In genomic region chr10:102853944-102854694, GRCh38 we compare ENCODE assay signal across 8 cellular contexts. TPM values are rescaled to one million over a fixed set of nuclear protein-coding genes. Genes with fewer than 3 reads are reported as not detected.
DNase-seq lines count a peak whose midpoint lies in the region; TF ChIP-seq lines count a peak whose summit lies in the region.

Gene BORCS7, plus strand, starts transcription at chr10:102854259. Its CDS starts 28 bp downstream, at chr10:102854287.

- TF ChIP-seq CTCF in HFFc6 (IDR thresholded peaks at IDR 0.05): no peak
- TF ChIP-seq CTCF in NB4 (IDR thresholded peaks at IDR 0.05; ENCODE audit: low read depth, low read length): no peak

- peak within 1 kb of the TSS; percentile 99 for H3K27ac Mint-ChIP-seq in HFFc6
- peak within 1 kb of the TSS; percentile 98 for H3K27ac Mint-ChIP-seq in activated naive CD4-positive, alpha-beta T cell treated with anti-CD3 and anti-CD28 coated beads, Interleukin-2, amount 50 U/mL, for 24 hours

- H3K27ac ChIP-seq in SK-N-MC (peak within 1 kb of the TSS; percentile 77; the same call in 1 of the 2 replicates), temporal lobe (ENCODE audit: low read depth, low read length) (peak within 1 kb of the TSS; percentile 73)

- H3K36me3 Mint-ChIP-seq in HFFc6 (ENCODE audit: low read depth): no peaks in the 10 kb centered on the region
- H3K36me3 Mint-ChIP-seq in activated naive CD4-positive, alpha-beta T cell treated with anti-CD3 and anti-CD28 coated beads, Interleukin-2, amount 50 U/mL, for 24 hours: no peaks in the 10 kb centered on the region

- no peaks in the 10 kb centered on the region for H3K36me3 ChIP-seq in SK-N-MC (ENCODE audit: insufficient read depth, low read length)

- H3K27me3 Mint-ChIP-seq in HFFc6 (ENCODE audit: insufficient read depth): no peaks in the 10 kb centered on the region; the same call in none of the 2 replicates
- no peaks in the 10 kb centered on the region for H3K27me3 Mint-ChIP-seq in activated naive CD4-positive, alpha-beta T cell treated with anti-CD3 and anti-CD28 coated beads, Interleukin-2, amount 50 U/mL, for 24 hours

- peak; percentile 83 for TF ChIP-seq POLR2A in NB4 (IDR thresholded peaks at IDR 0.05; ENCODE audit: extremely low read depth, insufficient read length)

- H3K9me3 Mint-ChIP-seq in HFFc6: no peaks in the 10 kb centered on the region
- H3K9me3 Mint-ChIP-seq in activated naive CD4-positive, alpha-beta T cell treated with anti-CD3 and anti-CD28 coated beads, Interleukin-2, amount 50 U/mL, for 24 hours: no peaks in the 10 kb centered on the region

- no peaks in the 10 kb centered on the region for H3K9me3 ChIP-seq in SK-N-MC (ENCODE audit: low read depth, low read length)

- H3K4me3 ChIP-seq in NB4 (ENCODE audit: low read depth, low read length): peak within 1 kb of the TSS; percentile 98
- peak within 1 kb of the TSS; percentile 94 for H3K4me3 ChIP-seq in SK-N-MC

- H3K4me3 Mint-ChIP-seq in HFFc6: peak within 1 kb of the TSS; percentile 98
- peak within 1 kb of the TSS; percentile 89 for H3K4me3 Mint-ChIP-seq in activated naive CD4-positive, alpha-beta T cell treated with anti-CD3 and anti-CD28 coated beads, Interleukin-2, amount 50 U/mL, for 24 hours

- H3K9ac ChIP-seq in SK-N-MC (ENCODE audit: insufficient read length): peak within 1 kb of the TSS; percentile 81

- peak; percentile 94 for DNase-seq in GM04503 (ENCODE audit: low read depth)
- DNase-seq in HFFc6: peak; percentile 97
- DNase-seq in NB4 (ENCODE audit: low read depth): peak; percentile 99
- DNase-seq in SK-N-MC (ENCODE audit: low read depth, low spot score): peak; percentile 79
- DNase-seq in glomerular endothelial cell (ENCODE audit: extremely low read depth, low read depth, low spot score): peak; percentile 81
- DNase-seq in occipital lobe (lab: John Stamatoyannopoulos, UW): peak; percentile 91

- peaks cover 35% of the 10 kb centered on the region for H3K4me1 Mint-ChIP-seq in HFFc6 (ENCODE audit: low read depth)
- H3K4me1 Mint-ChIP-seq in activated naive CD4-positive, alpha-beta T cell treated with anti-CD3 and anti-CD28 coated beads, Interleukin-2, amount 50 U/mL, for 24 hours: peaks cover 26% of the 10 kb centered on the region

RNA-seq across cellular contexts. Expression of gene BORCS7, which starts in this region (rescaled TPM):
- total RNA-seq in HFFc6 (2021; fragmentation: NEBNext Ultra II Directional; extraction: Animal tissue kit (Norgen Biotek cat#: 25700)): 10 to 100 TPM; 11.5 to 18.1 (median 13.5) TPM
- 16.2 and 22.5 TPM in 2 replicates for total RNA-seq in glomerular endothelial cell
- 26.8 TPM for total RNA-seq in occipital lobe
- total RNA-seq in temporal lobe: 26.8 TPM

Comparison
In these comparisons a context has a peak if more than half of its experiments do, and no peak if none do; other contexts are left out.
1. Peak in every context shown above with its lines: DNase-seq, H3K4me3 ChIP-seq and H3K27ac ChIP-seq.